Comparison of ENCODE assay signal across 11 cellular contexts in genomic region chr17:66635646-66636045, GRCh38.
"Had no signal": no experiment of that assay in that cellular context is flagged by ENCODE, and none has a peak within 500 bp of the region (broad histone marks: within the 10 kb centered on the region; RNA-seq: fewer than 3 reads in every experiment).

No MANE protein-coding gene starts in this region.

- H3K27ac ChIP-seq: cardiac muscle cell, SJSA1, tibial nerve, vagina had no signal

- H3K36me3 ChIP-seq: cardiac muscle cell, SJSA1, tibial nerve, vagina had no signal

- H3K4me3 ChIP-seq: cardiac muscle cell, mucosa of descending colon, SJSA1, tibial nerve, vagina had no signal

- H3K9me3 Mint-ChIP-seq: activated CD4-positive, alpha-beta T cell treated with anti-CD3 and anti-CD28 coated beads, Interleukin-2, amount 10 ng/mL, durations not matched to agents 7 days and 5 days; activated naive CD4-positive, alpha-beta T cell treated with anti-CD3 and anti-CD28 coated beads for 36 hours; naive thymus-derived CD4-positive, alpha-beta T cell; stimulated activated naive B cell treated with anti-CD40 and anti-IgM and Interleukin-4, amounts not matched to agents 10 μg/mL and 1 μg/mL and 100 μg/mL, for 72 hours had no signal

- DNase-seq: activated CD4-positive, alpha-beta T cell treated with anti-CD3 and anti-CD28 coated beads, Interleukin-2, amount 10 ng/mL, durations not matched to agents 7 days and 5 days; mucosa of descending colon; naive thymus-derived CD4-positive, alpha-beta T cell; retina; stimulated activated naive B cell treated with anti-CD40 and anti-IgM and Interleukin-4, amounts not matched to agents 10 μg/mL and 1 μg/mL and 100 μg/mL, for 72 hours; substantia nigra had no signal

- H3K36me3 Mint-ChIP-seq: stimulated activated naive B cell treated with anti-CD40 and anti-IgM and Interleukin-4, amounts not matched to agents 10 μg/mL and 1 μg/mL and 100 μg/mL, for 72 hours had no signal

- H3K27ac Mint-ChIP-seq: activated CD4-positive, alpha-beta T cell treated with anti-CD3 and anti-CD28 coated beads, Interleukin-2, amount 10 ng/mL, durations not matched to agents 7 days and 5 days; activated naive CD4-positive, alpha-beta T cell treated with anti-CD3 and anti-CD28 coated beads for 36 hours; stimulated activated naive B cell treated with anti-CD40 and anti-IgM and Interleukin-4, amounts not matched to agents 10 μg/mL and 1 μg/mL and 100 μg/mL, for 72 hours had no signal

- H3K4me3 Mint-ChIP-seq: activated CD4-positive, alpha-beta T cell treated with anti-CD3 and anti-CD28 coated beads, Interleukin-2, amount 10 ng/mL, durations not matched to agents 7 days and 5 days; activated naive CD4-positive, alpha-beta T cell treated with anti-CD3 and anti-CD28 coated beads for 36 hours; stimulated activated naive B cell treated with anti-CD40 and anti-IgM and Interleukin-4, amounts not matched to agents 10 μg/mL and 1 μg/mL and 100 μg/mL, for 72 hours had no signal

- H3K4me1 ChIP-seq: SJSA1 had no signal

- H3K9me3 ChIP-seq: mucosa of descending colon, SJSA1, tibial nerve, vagina had no signal

- H3K27me3 Mint-ChIP-seq: activated CD4-positive, alpha-beta T cell treated with anti-CD3 and anti-CD28 coated beads, Interleukin-2, amount 10 ng/mL, durations not matched to agents 7 days and 5 days; naive thymus-derived CD4-positive, alpha-beta T cell had no signal

- H3K27me3 ChIP-seq: cardiac muscle cell, SJSA1, tibial nerve, vagina had no signal
